In genomic region chr2:109069430-109070194, GRCh38 we compare ENCODE assay signal across 19 cellular contexts. TPM values are rescaled to one million over a fixed set of nuclear protein-coding genes. Genes with fewer than 3 reads are reported as not detected.
DNase-seq lines count a peak whose midpoint lies in the region.
"Had no signal": no experiment of that assay in that cellular context is flagged by ENCODE, and none has a peak within 500 bp of the region (broad histone marks: within the 10 kb centered on the region; RNA-seq: fewer than 3 reads in every experiment).

No MANE protein-coding gene starts in this region.

- H3K4me1 ChIP-seq in esophagus (ENCODE audit: control insufficient read depth in 2 of 2, insufficient read depth in 2 of 2, low read length in 1 of 2): peaks cover 0 to 4% of the 10 kb centered on the region in 2 donors
- H3K4me1 ChIP-seq: uterus had no signal

- H3K4me3 ChIP-seq in esophagus (ENCODE audit: low read depth in 1 of 2, low read length in 2 of 2): no peak overlapping the region
- H3K4me3 ChIP-seq: coronary artery, GM12878, uterus had no signal

- no peaks in the 10 kb centered on the region for H3K36me3 ChIP-seq in esophagus (ENCODE audit: control insufficient read depth in 2 of 2, insufficient read depth in 2 of 2, low read length in 1 of 2)
- H3K36me3 ChIP-seq: uterus had no signal

- peak; percentile 32 for DNase-seq in DMS79 treated with DMSO at 0.1 percent for 48 hours (lab: John Stamatoyannopoulos, UW)
- peak; percentile 9 for DNase-seq in NCI-H69 (lab: John Stamatoyannopoulos, UW)
- DNase-seq in mucosa of gallbladder (ENCODE audit: low spot score): peak; percentile 29
- DNase-seq in NCI-H1694 treated with DMSO at 0.1 percent for 48 hours (lab: John Stamatoyannopoulos, UW): no peak
- no peak for DNase-seq in hepatic stellate cell (ENCODE audit: low spot score)
- no peak for DNase-seq in cortex of kidney (lab: John Stamatoyannopoulos, UW)
- DNase-seq in OCI-M2 (lab: John Stamatoyannopoulos, UW; ENCODE audit: unreplicated experiment): no peak
- DNase-seq: activated CD4-positive, alpha-beta T cell treated with anti-CD3 and anti-CD28 coated beads, Interleukin-2, amount 50 U/mL, for 1 hour; activated naive CD4-positive, alpha-beta T cell treated with anti-CD3 and anti-CD28 coated beads, Interleukin-2, amount 10 ng/mL, durations not matched to agents 7 days and 5 days; CD8-positive, alpha-beta memory T cell; kidney glomerular epithelial cell; MM.1S; NCI-H1930; NCI-H526 treated with DMSO at 0.1 percent for 48 hours; stimulated activated naive CD8-positive, alpha-beta T cell treated with anti-CD3 and anti-CD28 coated beads, Interleukin-15, amount 100 ng/mL, for 72 hours; uterus had no signal

- H3K9me3 ChIP-seq in esophagus (ENCODE audit: control insufficient read depth in 2 of 2, insufficient read depth in 1 of 2, low read depth in 1 of 2, low read length in 1 of 2): peaks cover 0 to 2% of the 10 kb centered on the region in 2 donors
- H3K9me3 ChIP-seq: uterus had no signal

- H3K27ac ChIP-seq in esophagus (ENCODE audit: low read depth in 2 of 2, low read length in 1 of 2): peak overlapping the region; percentile 4 to 73
- H3K27ac ChIP-seq: coronary artery, uterus had no signal

- 38 to 50% methylated on average over 8 of the region's 8 CpGs for WGBS in esophagus, 2 donors

- peaks cover 0 to 2% of the 10 kb centered on the region in 2 donors for H3K27me3 ChIP-seq in esophagus (ENCODE audit: control insufficient read depth in 1 of 2, insufficient read depth in 2 of 2, low read length in 2 of 2)
- H3K27me3 ChIP-seq: uterus had no signal

RNA-seq across cellular contexts. Expression of gene SH3RF3, which starts 59.4 kb away (rescaled TPM):
- polyA plus RNA-seq in esophagus: 1 to 10 TPM; 1.1 to 1.3 TPM
- total RNA-seq in mucosa of gallbladder: 11.5 TPM

Comparison
In these comparisons a context has a peak if more than half of its experiments do, and no peak if none do; other contexts are left out.
1. DNase-seq: peak in DMS79 treated with DMSO at 0.1 percent for 48 hours (single experiment), NCI-H69 (single experiment) and mucosa of gallbladder (single experiment); none in NCI-H1694 treated with DMSO at 0.1 percent for 48 hours (single experiment), hepatic stellate cell (single experiment), cortex of kidney (single experiment) and OCI-M2 (single experiment).